ENCODE assay signal across 1 cellular context in the genomic region with DNA sequence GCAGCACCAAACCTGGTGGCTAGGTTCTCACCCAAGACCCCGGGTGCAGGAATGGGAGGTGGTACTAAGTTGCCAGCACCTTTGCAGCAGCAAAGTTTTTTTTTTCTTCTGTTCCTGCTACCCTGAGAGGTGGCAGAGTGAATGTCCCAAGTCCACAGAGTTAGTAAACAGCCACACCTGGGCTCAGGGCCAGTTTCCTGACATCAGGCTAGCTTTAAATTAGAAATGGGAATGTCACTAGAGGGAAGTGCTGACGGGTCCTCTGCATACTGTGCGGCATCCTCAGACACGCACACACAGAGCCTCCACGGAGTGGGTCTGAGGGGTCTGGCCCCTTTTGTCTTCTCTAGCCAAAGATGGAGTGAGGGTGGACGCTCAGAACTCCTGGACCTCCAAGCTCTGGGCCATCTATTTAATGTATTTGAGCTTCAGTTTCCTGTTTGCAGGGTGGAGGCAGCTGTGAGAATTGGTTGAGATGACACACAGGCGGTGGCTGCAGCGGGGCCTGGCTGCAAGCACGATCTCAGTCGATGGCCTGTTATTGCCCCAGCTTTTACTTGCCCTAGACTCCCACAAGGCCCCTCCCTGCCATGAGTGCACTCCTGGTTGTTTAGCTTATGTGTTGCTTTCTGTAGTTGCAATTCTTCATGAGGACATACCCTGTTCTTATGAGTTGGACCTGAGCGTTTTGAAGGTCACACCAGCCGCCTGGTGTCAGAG.
TF ChIP-seq lines count a peak whose summit lies in the region.

No MANE protein-coding gene starts in this region.

TF ChIP-seq in HepG2, 621 proteins besides CTCF, POLR2A, EP300 and RAD21:
- TF ChIP-seq, protein P1, sequence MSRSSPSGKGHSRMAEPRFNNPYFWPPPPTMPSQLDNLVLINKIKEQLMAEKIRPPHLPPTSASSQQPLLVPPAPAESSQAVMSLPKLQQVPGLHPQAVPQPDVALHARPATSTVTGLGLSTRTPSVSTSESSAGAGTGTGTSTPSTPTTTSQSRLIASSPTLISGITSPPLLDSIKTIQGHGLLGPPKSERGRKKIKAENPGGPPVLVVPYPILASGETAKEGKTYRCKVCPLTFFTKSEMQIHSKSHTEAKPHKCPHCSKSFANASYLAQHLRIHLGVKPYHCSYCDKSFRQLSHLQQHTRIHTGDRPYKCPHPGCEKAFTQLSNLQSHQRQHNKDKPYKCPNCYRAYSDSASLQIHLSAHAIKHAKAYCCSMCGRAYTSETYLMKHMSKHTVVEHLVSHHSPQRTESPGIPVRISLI (CRISPR knock-in tag; IDR thresholded peaks at IDR 0.05; ENCODE audit: borderline replicate concordance) = peak; percentile 44; the same call in 1 of the 2 replicates
- TF ChIP-seq ZFX (CRISPR knock-in tag; IDR thresholded peaks at IDR 0.05; ENCODE audit: low read depth) (no peak), ZSCAN21 (CRISPR knock-in tag; IDR thresholded peaks at IDR 0.05; ENCODE audit: borderline replicate concordance) (0 out of 2 replicates have a peak, but pooled peaks have one; percentile 36)
